Comparison of ENCODE assay signal across 13 cellular contexts in genomic region chr5:135493406-135494180, GRCh38. TPM values are rescaled to one million over a fixed set of nuclear protein-coding genes. Genes with fewer than 3 reads are reported as not detected.
DNase-seq lines count a peak whose midpoint lies in the region; ATAC-seq and TF ChIP-seq lines count a peak whose summit lies in the region.
"Had no signal": no experiment of that assay in that cellular context is flagged by ENCODE, and none has a peak within 500 bp of the region (broad histone marks: within the 10 kb centered on the region; RNA-seq: fewer than 3 reads in every experiment).

No MANE protein-coding gene starts in this region.

- no peaks in the 10 kb centered on the region for H3K9me3 ChIP-seq in endodermal cell (ENCODE audit: control insufficient read depth, low read length)

- no peak for ATAC-seq in GM18505 (IDR thresholded peaks at IDR 0.05; ENCODE audit: unreplicated experiment)
- no peak for ATAC-seq in activated CD8-positive, alpha-beta T cell treated with anti-CD3 and anti-CD28 coated beads for 36 hours
- ATAC-seq: activated CD8-positive, alpha-beta memory T cell treated with anti-CD3 and anti-CD28 coated beads, Interleukin-2, amount 10 ng/mL, durations not matched to agents 7 days and 5 days had no signal

- peaks cover 6% of the 10 kb centered on the region for H3K4me1 ChIP-seq in endodermal cell (ENCODE audit: control insufficient read depth, insufficient read depth, low read length)

- H3K4me1 Mint-ChIP-seq in endodermal cell, result peaks cover 21% of the 10 kb centered on the region
- H3K4me1 Mint-ChIP-seq in activated CD8-positive, alpha-beta T cell treated with anti-CD3 and anti-CD28 coated beads for 36 hours (ENCODE audit: low read depth), result peaks cover 5% of the 10 kb centered on the region

- no peak overlapping the region for H3K9ac ChIP-seq in endodermal cell (ENCODE audit: extremely low read depth, low read length, poor library complexity, severe bottlenecking)

- H3K27me3 ChIP-seq in endodermal cell (ENCODE audit: control insufficient read depth, insufficient read depth, low read length, poor library complexity, severe bottlenecking), result peaks cover 100% of the 10 kb centered on the region

- H3K36me3 Mint-ChIP-seq in endodermal cell (ENCODE audit: low read depth), result no peaks in the 10 kb centered on the region
- H3K36me3 Mint-ChIP-seq in activated CD8-positive, alpha-beta T cell treated with anti-CD3 and anti-CD28 coated beads for 36 hours (ENCODE audit: low read depth), result no peaks in the 10 kb centered on the region

- POLR2A ChIA-PET in activated CD8-positive, alpha-beta T cell treated with anti-CD3 and anti-CD28 coated beads for 36 hours (lab: Charles Lee), result no interaction called here

- no peak for TF ChIP-seq POLR2A in GM18505 (IDR thresholded peaks at IDR 0.05; ENCODE audit: borderline replicate concordance, extremely low read depth, insufficient read depth, insufficient read length)

- H3K36me3 ChIP-seq in endodermal cell (ENCODE audit: control insufficient read depth, insufficient read depth, low read length), result no peaks in the 10 kb centered on the region

- no peak overlapping the region for H3K27ac ChIP-seq in endodermal cell (ENCODE audit: low read depth, low read length)

- CTCF ChIA-PET in activated CD8-positive, alpha-beta T cell treated with anti-CD3 and anti-CD28 coated beads for 36 hours (lab: Charles Lee), result interaction anchor here (1.3 kb wide), 1 partner anchor 27 kb away, joined by 3 read pairs; no protein-coding TSS in a partner anchor

- no peak overlapping the region for H3K4me3 Mint-ChIP-seq in endodermal cell
- H3K4me3 Mint-ChIP-seq in activated CD8-positive, alpha-beta T cell treated with anti-CD3 and anti-CD28 coated beads for 36 hours, result no peak overlapping the region
- H3K4me3 Mint-ChIP-seq: activated CD8-positive, alpha-beta memory T cell treated with anti-CD3 and anti-CD28 coated beads, Interleukin-2, amount 10 ng/mL, durations not matched to agents 7 days and 5 days; stimulated activated naive CD8-positive, alpha-beta T cell treated with anti-CD3 and anti-CD28 coated beads, Interleukin-15, Interleukin-2, amounts not matched to agents 100 ng/mL and 50 ng/mL, for 24 hours had no signal

- H3K27ac Mint-ChIP-seq in endodermal cell, result no peak overlapping the region
- no peak overlapping the region for H3K27ac Mint-ChIP-seq in activated CD8-positive, alpha-beta T cell treated with anti-CD3 and anti-CD28 coated beads for 36 hours
- H3K27ac Mint-ChIP-seq: activated CD8-positive, alpha-beta memory T cell treated with anti-CD3 and anti-CD28 coated beads, Interleukin-2, amount 10 ng/mL, durations not matched to agents 7 days and 5 days; stimulated activated naive CD8-positive, alpha-beta T cell treated with anti-CD3 and anti-CD28 coated beads, Interleukin-15, Interleukin-2, amounts not matched to agents 100 ng/mL and 50 ng/mL, for 24 hours had no signal

- no peaks in the 10 kb centered on the region for H3K9me3 Mint-ChIP-seq in endodermal cell
- H3K9me3 Mint-ChIP-seq in activated CD8-positive, alpha-beta T cell treated with anti-CD3 and anti-CD28 coated beads for 36 hours, result no peaks in the 10 kb centered on the region
- H3K9me3 Mint-ChIP-seq: stimulated activated naive CD8-positive, alpha-beta T cell treated with anti-CD3 and anti-CD28 coated beads, Interleukin-15, Interleukin-2, amounts not matched to agents 100 ng/mL and 50 ng/mL, for 24 hours had no signal

- no peak for TF ChIP-seq CTCF in endodermal cell (conservative IDR thresholded peaks at IDR 0.05)
- TF ChIP-seq CTCF in activated CD8-positive, alpha-beta T cell treated with anti-CD3 and anti-CD28 coated beads for 36 hours (IDR thresholded peaks at IDR 0.05), result no peak

- intact Hi-C loops in activated CD8-positive, alpha-beta T cell treated with anti-CD3 and anti-CD28 coated beads for 36 hours (cut with micrococcal nuclease), result no loop called here

- H3K4me3 ChIP-seq in endodermal cell (ENCODE audit: low read length), result no peak overlapping the region

- DNase-seq in A172 (ENCODE audit: low spot score), result peak; percentile 85
- DNase-seq in HPDE6-E6E7 (ENCODE audit: extremely low spot score), result peak; percentile 77
- DNase-seq in T1000 (lab: John Stamatoyannopoulos, UW), result peak; percentile 10
- peak; percentile 29 for DNase-seq in foreskin melanocyte
- DNase-seq in effector CD8-positive, alpha-beta T cell (lab: John Stamatoyannopoulos, UW), result no peak
- no peak for DNase-seq in endodermal cell
- no peak for DNase-seq in activated CD8-positive, alpha-beta T cell treated with anti-CD3 and anti-CD28 coated beads for 36 hours
- DNase-seq: activated CD8-positive, alpha-beta memory T cell treated with anti-CD3 and anti-CD28 coated beads, Interleukin-2, amount 10 ng/mL, durations not matched to agents 7 days and 5 days; NCI-H82; posterior cingulate gyrus had no signal

- 65 to 86% methylated on average over 3 to 8 of the region's 8 CpGs for WGBS in endodermal cell (ENCODE audit: insufficient coverage in 1 of 2, insufficient read length in 1 of 2), 2 experiments

- no peaks in the 10 kb centered on the region for H3K27me3 Mint-ChIP-seq in endodermal cell (ENCODE audit: insufficient read depth)
- peaks cover 48% of the 10 kb centered on the region for H3K27me3 Mint-ChIP-seq in activated CD8-positive, alpha-beta T cell treated with anti-CD3 and anti-CD28 coated beads for 36 hours

RNA-seq across cellular contexts. Expression of gene TIFAB, which starts 41.4 kb away (rescaled TPM):
- not detected in 2 replicates for total RNA-seq in A172 (2014; rRNA removed; shearing (Covaris generic))
- total RNA-seq in endodermal cell, result not detected
- not detected for polyA plus RNA-seq in endodermal cell (2013, experiment 1 of 2)
- polyA plus RNA-seq in endodermal cell (2013, experiment 2 of 2), result not detected
- not detected for total RNA-seq in activated CD8-positive, alpha-beta T cell treated with anti-CD3 and anti-CD28 coated beads for 36 hours
- total RNA-seq: activated CD8-positive, alpha-beta memory T cell treated with anti-CD3 and anti-CD28 coated beads, Interleukin-2, amount 10 ng/mL, durations not matched to agents 7 days and 5 days; frontal cortex had no signal

RNA-seq across cellular contexts. Expression of gene NEUROG1, which starts 42.2 kb away (rescaled TPM):
- not detected in 2 replicates for total RNA-seq in A172 (2014; rRNA removed; shearing (Covaris generic))
- total RNA-seq in endodermal cell, result not detected
- 10.2 TPM for polyA plus RNA-seq in endodermal cell (2013, experiment 1 of 2)
- 7.4 TPM for polyA plus RNA-seq in endodermal cell (2013, experiment 2 of 2)
- total RNA-seq in activated CD8-positive, alpha-beta T cell treated with anti-CD3 and anti-CD28 coated beads for 36 hours, result not detected
- total RNA-seq: activated CD8-positive, alpha-beta memory T cell treated with anti-CD3 and anti-CD28 coated beads, Interleukin-2, amount 10 ng/mL, durations not matched to agents 7 days and 5 days had no signal

RNA-seq across cellular contexts. Expression of gene DCANP1, which starts 46.4 kb away (rescaled TPM):
- total RNA-seq in A172 (2014; rRNA removed; shearing (Covaris generic)), result not detected in 2 replicates
- not detected for total RNA-seq in endodermal cell
- polyA plus RNA-seq in endodermal cell (2013, experiment 1 of 2), result not detected
- polyA plus RNA-seq in endodermal cell (2013, experiment 2 of 2), result not detected
- total RNA-seq in activated CD8-positive, alpha-beta T cell treated with anti-CD3 and anti-CD28 coated beads for 36 hours, result not detected
- total RNA-seq: activated CD8-positive, alpha-beta memory T cell treated with anti-CD3 and anti-CD28 coated beads, Interleukin-2, amount 10 ng/mL, durations not matched to agents 7 days and 5 days; frontal cortex had no signal

Comparison
In these comparisons a context has a peak if more than half of its experiments do, and no peak if none do; other contexts are left out.
1. DNase-seq: peak in A172 (single experiment), HPDE6-E6E7 (single experiment), T1000 (single experiment) and foreskin melanocyte (single experiment); none in effector CD8-positive, alpha-beta T cell (single experiment), endodermal cell (single experiment) and activated CD8-positive, alpha-beta T cell treated with anti-CD3 and anti-CD28 coated beads for 36 hours (single experiment).